In genomic region chr13:83881031-83881727, GRCh38 we compare ENCODE assay signal across 10 cellular contexts. TPM values are rescaled to one million over a fixed set of nuclear protein-coding genes. Genes with fewer than 3 reads are reported as not detected.
DNase-seq lines count a peak whose midpoint lies in the region; ATAC-seq and TF ChIP-seq lines count a peak whose summit lies in the region.
"Had no signal": no experiment of that assay in that cellular context is flagged by ENCODE, and none has a peak within 500 bp of the region (broad histone marks: within the 10 kb centered on the region; RNA-seq: fewer than 3 reads in every experiment).

No MANE protein-coding gene starts in this region.

- no CpG with 5 or more reads among the region's 23 CpGs for WGBS in H9 (ENCODE audit: extremely low coverage, insufficient read length, low lambda C conversion rate)
- WGBS in hepatocyte (ENCODE audit: low lambda C conversion rate, missing lambda C conversion rate) = 13% methylated on average over 23 of the region's 23 CpGs

- TF ChIP-seq CTCF in H9 (conservative IDR thresholded peaks at IDR 0.05) (no peak), hepatocyte (IDR thresholded peaks at IDR 0.05; ENCODE audit: poor library complexity) (no peak), retinal pigment epithelial cell (conservative IDR thresholded peaks at IDR 0.05; ENCODE audit: low read depth, low read length) (no peak)

- no peaks in the 10 kb centered on the region for H3K9me2 ChIP-seq in hepatocyte (replicated peaks; ENCODE audit: insufficient read depth)

- H3K4me1 ChIP-seq in H9 (ENCODE audit: insufficient read depth, low read length) (peaks cover 3% of the 10 kb centered on the region; the same call in 1 of the 2 replicates), hepatocyte (ENCODE audit: insufficient read depth) (peaks cover 6% of the 10 kb centered on the region)

- H2BK15ac ChIP-seq in H9 (ENCODE audit: low read depth, low read length) = no peak overlapping the region

- no peak overlapping the region for H3K4me3 ChIP-seq in hepatocyte
- H3K4me3 ChIP-seq in retinal pigment epithelial cell (ENCODE audit: low read length) = peak overlapping the region; percentile 55

- no peak overlapping the region for H3K14ac ChIP-seq in H9 (ENCODE audit: insufficient read depth, low read length)

- H3K4me2 ChIP-seq in H9 (ENCODE audit: insufficient read depth, insufficient read length, low read length) (peak overlapping the region; percentile 94), hepatocyte (peak overlapping the region; percentile 72)

- H2BK20ac ChIP-seq in H9 (ENCODE audit: low read depth, low read length, poor library complexity, severe bottlenecking) = no peak overlapping the region

- H2BK120ac ChIP-seq in H9 (ENCODE audit: low read depth, low read length, poor library complexity, severe bottlenecking) = no peak overlapping the region

- H2AFZ ChIP-seq in H9 (ENCODE audit: low read length) = no peak overlapping the region
- no peak overlapping the region for H2AFZ ChIP-seq in hepatocyte

- no peak overlapping the region for H3K27ac ChIP-seq in H9 (ENCODE audit: insufficient read length, low read depth, low read length)
- H3K27ac ChIP-seq in hepatocyte = no peak overlapping the region
- H3K27ac ChIP-seq: esophagus muscularis mucosa had no signal

- DNase-seq in H9 (no peak), UCSD-AML1 (lab: John Stamatoyannopoulos, UW; ENCODE audit: unreplicated experiment) (peak; percentile 1), hepatocyte (ENCODE audit: low spot score) (no peak), retinal pigment epithelial cell (ENCODE audit: low read depth) (no peak), cortex of kidney (lab: John Stamatoyannopoulos, UW) (no peak)

- H3K4me3 Mint-ChIP-seq in H9 = peak overlapping the region; percentile 81 to 85
- H3K4me3 Mint-ChIP-seq: stimulated activated memory B cell treated with anti-CD40 and anti-IgM and Interleukin-4, amounts not matched to agents 10 μg/mL and 1 μg/mL and 100 μg/mL, for 72 hours had no signal

- H3K9ac ChIP-seq in H9 (ENCODE audit: extremely low read depth, insufficient read length, low read length) = no peak overlapping the region

- H3K23me2 ChIP-seq in H9 (ENCODE audit: insufficient read length, low read depth, low read length, poor library complexity, severe bottlenecking) = peaks cover 37% of the 10 kb centered on the region

- no peak overlapping the region for H3K27ac Mint-ChIP-seq in H9
- H3K27ac Mint-ChIP-seq: stimulated activated memory B cell treated with anti-CD40 and anti-IgM and Interleukin-4, amounts not matched to agents 10 μg/mL and 1 μg/mL and 100 μg/mL, for 72 hours had no signal

- no peaks in the 10 kb centered on the region for H3K9me3 ChIP-seq in H9 (ENCODE audit: control insufficient read depth, low read depth, low read length)
- H3K9me3 ChIP-seq in hepatocyte (ENCODE audit: low read depth) = no peaks in the 10 kb centered on the region
- H3K9me3 ChIP-seq: esophagus muscularis mucosa had no signal

- H2AK5ac ChIP-seq in H9 (ENCODE audit: insufficient read length, low read length) = no peak overlapping the region

- no peaks in the 10 kb centered on the region for H3K79me1 ChIP-seq in H9 (ENCODE audit: insufficient read depth, low read depth, low read length, poor library complexity, severe bottlenecking)

- H3K79me2 ChIP-seq in H9 (ENCODE audit: insufficient read depth, low read length) (no peaks in the 10 kb centered on the region), hepatocyte (no peaks in the 10 kb centered on the region)

- no peaks in the 10 kb centered on the region for H4K20me1 ChIP-seq in H9 (ENCODE audit: control insufficient read depth, insufficient read depth, insufficient read length)
- no peaks in the 10 kb centered on the region for H4K20me1 ChIP-seq in hepatocyte (ENCODE audit: insufficient read depth, poor library complexity, severe bottlenecking)

- no peaks in the 10 kb centered on the region; a peak in 1 of 5 replicates for H3K9me3 Mint-ChIP-seq in H9

- H4K8ac ChIP-seq in H9 (replicated peaks; ENCODE audit: insufficient read length, low read depth, low read length) = no peak overlapping the region

- H3K27me3 ChIP-seq in H9 (ENCODE audit: insufficient read depth, low read length) = peaks cover 31% of the 10 kb centered on the region
- peaks cover 83% of the 10 kb centered on the region for H3K27me3 ChIP-seq in hepatocyte

- H3K56ac ChIP-seq in H9 (ENCODE audit: insufficient read length, low read depth, low read length) = no peak overlapping the region

- H3K36me3 ChIP-seq in hepatocyte (replicated peaks; ENCODE audit: insufficient read depth, low read depth) = no peaks in the 10 kb centered on the region
- H3K36me3 ChIP-seq: esophagus muscularis mucosa had no signal

- H3K27me3 Mint-ChIP-seq in H9 (ENCODE audit: low read depth) = peaks cover 77% of the 10 kb centered on the region

- no peaks in the 10 kb centered on the region for H3K36me3 Mint-ChIP-seq in H9 (ENCODE audit: insufficient read depth in 1 of 3, low read depth in 3 of 3)
- H3K36me3 Mint-ChIP-seq: stimulated activated memory B cell treated with anti-CD40 and anti-IgM and Interleukin-4, amounts not matched to agents 10 μg/mL and 1 μg/mL and 100 μg/mL, for 72 hours had no signal

- H2BK5ac ChIP-seq in H9 (ENCODE audit: insufficient read length, low read length) = no peak overlapping the region

- no peak overlapping the region for H3K23ac ChIP-seq in H9 (ENCODE audit: insufficient read length, low read depth, low read length)

- no peak overlapping the region for H3K4ac ChIP-seq in H9 (ENCODE audit: low read depth, low read length)

- no peak overlapping the region for H4K5ac ChIP-seq in H9 (ENCODE audit: insufficient read length, low read depth, low read length)

- H2BK12ac ChIP-seq in H9 (ENCODE audit: insufficient read length, low read depth, low read length) = no peak overlapping the region

- ATAC-seq in GM19463 (IDR thresholded peaks at IDR 0.05; ENCODE audit: unreplicated experiment) (no peak), HG02870 (IDR thresholded peaks at IDR 0.05; ENCODE audit: unreplicated experiment) (no peak), HG02642 (IDR thresholded peaks at IDR 0.05; ENCODE audit: poor library complexity, unreplicated experiment) (no peak)
- ATAC-seq: stimulated activated memory B cell treated with anti-CD40 and anti-IgM and Interleukin-4, amounts not matched to agents 10 μg/mL and 1 μg/mL and 100 μg/mL, for 72 hours had no signal

- no peak overlapping the region for H3K18ac ChIP-seq in H9 (ENCODE audit: insufficient read length, low read depth, low read length)

- H4K91ac ChIP-seq in H9 (ENCODE audit: insufficient read length, low read depth, low read length) = no peak overlapping the region

- no peak overlapping the region for H3T11ph ChIP-seq in H9 (ENCODE audit: low read length)

- peaks cover 54 to 64% of the 10 kb centered on the region in 2 experiments for H3K4me1 Mint-ChIP-seq in H9
- H3K4me1 Mint-ChIP-seq: stimulated activated memory B cell treated with anti-CD40 and anti-IgM and Interleukin-4, amounts not matched to agents 10 μg/mL and 1 μg/mL and 100 μg/mL, for 72 hours had no signal

RNA-seq across cellular contexts. Expression of gene SLITRK1, which starts 1.1 kb away (rescaled TPM):
- total RNA-seq in H9 (2021) (0.20 and 0.24 TPM in 2 replicates), hepatocyte (not detected in 2 replicates)
- polyA plus RNA-seq in hepatocyte = 0.04 TPM in 1 of 2 replicates, not detected in the other
- total RNA-seq: esophagus muscularis mucosa had no signal
